8 cellular contexts compared by ENCODE assay signal in the genomic region with DNA sequence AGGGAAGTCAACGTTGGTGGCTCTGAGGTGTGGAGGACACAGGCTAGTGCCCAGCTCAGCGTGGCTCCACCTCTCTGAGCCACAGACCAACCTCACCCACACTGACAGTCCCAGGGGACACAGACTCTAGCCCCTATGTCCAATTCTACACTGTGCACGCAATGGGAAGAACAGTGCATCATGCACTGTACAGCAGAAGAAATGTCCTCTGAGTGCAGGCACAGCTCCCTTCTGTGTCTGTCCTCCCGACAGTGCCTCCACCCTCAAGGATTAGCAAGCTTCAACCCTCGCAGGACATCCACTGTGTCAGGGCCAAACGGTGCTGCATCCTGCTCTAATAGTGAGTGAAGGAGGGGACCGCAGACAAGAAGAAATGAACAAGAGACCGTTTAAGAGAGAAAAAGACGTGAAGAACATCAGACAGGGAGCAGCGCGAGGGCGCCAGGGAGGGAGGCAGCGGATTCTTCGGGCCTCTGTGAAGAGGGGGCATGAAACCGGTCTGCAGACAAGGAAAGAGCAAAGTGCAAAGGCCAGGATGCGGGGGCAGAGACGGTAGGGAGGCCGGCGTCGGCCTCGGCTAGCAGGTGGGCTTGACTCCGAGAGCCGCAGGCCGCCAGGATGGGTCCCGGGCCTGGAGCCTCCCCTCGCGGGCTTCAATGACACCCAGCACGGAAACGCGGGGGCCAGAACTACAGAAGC. TPM values are rescaled to one million over a fixed set of nuclear protein-coding genes. Genes with fewer than 3 reads are reported as not detected.
DNase-seq lines count a peak whose midpoint lies in the region; ATAC-seq and TF ChIP-seq lines count a peak whose summit lies in the region.

No MANE protein-coding gene starts in this region.

- no peaks in the 10 kb centered on the region for H3K27me3 ChIP-seq in HUES64 (ENCODE audit: insufficient read depth, low read length)

- H3K27ac Mint-ChIP-seq in CD14-positive monocyte = peak overlapping the region; percentile 2 to 97 (median 93)

- H3K4me1 ChIP-seq in HUES64 (ENCODE audit: insufficient read depth, low read length) (no peaks in the 10 kb centered on the region; the same call in none of the 2 replicates), mucosa of descending colon (ENCODE audit: low read depth) (peaks cover 13% of the 10 kb centered on the region)

- TF ChIP-seq CTCF in CD14-positive monocyte (IDR thresholded peaks at IDR 0.05) (no peak), cardiac fibroblast (IDR thresholded peaks at IDR 0.05; ENCODE audit: low read depth, low read length) (no peak), mucosa of descending colon (IDR thresholded peaks at IDR 0.05) (no peak)

- H3K4me1 Mint-ChIP-seq in CD14-positive monocyte = peaks cover 22% of the 10 kb centered on the region

- H3K27me3 Mint-ChIP-seq in CD14-positive monocyte (ENCODE audit: low read depth in 3 of 3) = peaks cover 0 to 2% (median 0%) of the 10 kb centered on the region in 3 donors

- intact Hi-C loops in CD14-positive monocyte (cut with micrococcal nuclease) = loop anchor here (2.0 kb wide), 2 partner anchors 53 to 197 kb away; partner anchors contain the start of genes ZSCAN22 (in 2 of the 2) and ZNF274 (in 1 of the 2)
- intact Hi-C loops in mucosa of descending colon (cut with DNase I, micrococcal nuclease) = no loop called here

- H3K36me3 Mint-ChIP-seq in CD14-positive monocyte = peaks cover 0 to 3% of the 10 kb centered on the region in 2 donors

- H3K9ac ChIP-seq in HUES64 (ENCODE audit: low read depth, low read length) = peak overlapping the region; percentile 88

- H3K36me3 ChIP-seq in HUES64 (ENCODE audit: insufficient read depth, low read length) (no peaks in the 10 kb centered on the region), mucosa of descending colon (ENCODE audit: low read depth) (no peaks in the 10 kb centered on the region)

- WGBS in HUES64 = 9% methylated on average over 30 of the region's 30 CpGs

- H3K9me3 ChIP-seq in HUES64 (ENCODE audit: insufficient read depth, low read depth, low read length) (no peaks in the 10 kb centered on the region), mucosa of descending colon (no peaks in the 10 kb centered on the region)

- H3K9me3 Mint-ChIP-seq in CD14-positive monocyte = peaks cover 0 to 3% (median 0%) of the 10 kb centered on the region in 7 donors

- peak; percentile 27 for ATAC-seq in mucosa of descending colon

- H3K27ac ChIP-seq in HUES64 (ENCODE audit: low read depth, low read length) = peak overlapping the region; percentile 86

- peak overlapping the region; percentile 91 for H3K4me3 ChIP-seq in HUES64 (ENCODE audit: low read length)
- H3K4me3 ChIP-seq in cardiac fibroblast (replicated peaks in 1 of 2; ENCODE audit: low read depth in 2 of 2, low read length in 2 of 2) = peak overlapping the region; percentile 58 to 77
- H3K4me3 ChIP-seq in mucosa of descending colon = peak overlapping the region; percentile 48

- no peak for DNase-seq in CD14-positive monocyte (ENCODE audit: low spot score)
- no peak for DNase-seq in cardiac fibroblast (ENCODE audit: low read depth in 2 of 2)
- no peak for DNase-seq in mucosa of descending colon
- no peak for DNase-seq in DMS153 (lab: John Stamatoyannopoulos, UW)
- no peak for DNase-seq in NCI-H2227 treated with DMSO at 0.1 percent for 48 hours (lab: John Stamatoyannopoulos, UW)
- DNase-seq in HCEC 1CT = no peak
- DNase-seq in OCI-M1 (lab: John Stamatoyannopoulos, UW) = no peak

- H3K4me3 Mint-ChIP-seq in CD14-positive monocyte = peak overlapping the region; percentile 82 to 92

RNA-seq across cellular contexts. Expression of gene ZNF837, which starts 0.6 kb away (rescaled TPM):
- polyA plus RNA-seq in CD14-positive monocyte = under 1 TPM; 0.13 to 0.72 TPM
- polyA plus RNA-seq in HUES64 (2013, experiment 1 of 2) = 2.0 TPM
- polyA plus RNA-seq in HUES64 (2013, experiment 2 of 2) = 2.8 TPM
- 1 to 10 TPM; 1.5 to 3.3 (median 2.5) TPM for total RNA-seq in mucosa of descending colon

RNA-seq across cellular contexts. Expression of gene RPS5, which starts 6.9 kb away (rescaled TPM):
- 100 to 1,000 TPM; 485 to 580 TPM for polyA plus RNA-seq in CD14-positive monocyte
- polyA plus RNA-seq in HUES64 (2013, experiment 1 of 2) = 1,436 TPM
- 1,338 TPM for polyA plus RNA-seq in HUES64 (2013, experiment 2 of 2)
- total RNA-seq in mucosa of descending colon = 100 to 1,000 TPM; 692 to 768 (median 754) TPM

RNA-seq across cellular contexts. Expression of gene RNF225, which starts 15.3 kb away (rescaled TPM):
- polyA plus RNA-seq in CD14-positive monocyte = not detected
- polyA plus RNA-seq in HUES64 (2013, experiment 1 of 2) = not detected
- polyA plus RNA-seq in HUES64 (2013, experiment 2 of 2) = not detected
- total RNA-seq in mucosa of descending colon = not detected

RNA-seq across cellular contexts. Expression of gene ZNF497, which starts 17.6 kb away (rescaled TPM):
- under 1 TPM; 0.28 to 0.41 TPM for polyA plus RNA-seq in CD14-positive monocyte
- 1.8 TPM for polyA plus RNA-seq in HUES64 (2013, experiment 1 of 2)
- 1.3 TPM for polyA plus RNA-seq in HUES64 (2013, experiment 2 of 2)
- total RNA-seq in mucosa of descending colon = 1 to 10 TPM; 1.1 to 1.9 (median 1.2) TPM

RNA-seq across cellular contexts. Expression of gene A1BG, which starts 26.9 kb away (rescaled TPM):
- polyA plus RNA-seq in CD14-positive monocyte = 10 to 100 TPM; 30.2 to 54.5 TPM
- polyA plus RNA-seq in HUES64 (2013, experiment 1 of 2) = 12.4 TPM
- 16.7 TPM for polyA plus RNA-seq in HUES64 (2013, experiment 2 of 2)
- total RNA-seq in mucosa of descending colon = 1 to 10 TPM; 2.0 to 3.7 (median 2.7) TPM

Comparison
In these comparisons a context has a peak if more than half of its experiments do, and no peak if none do; other contexts are left out.
1. intact Hi-C loops: an anchor here in CD14-positive monocyte (2.0 kb wide); none called in mucosa of descending colon.